ENCODE assay signal across 8 cellular contexts in genomic region chr9:128438343-128439109, GRCh38. TPM values are rescaled to one million over a fixed set of nuclear protein-coding genes. Genes with fewer than 3 reads are reported as not detected.
DNase-seq lines count a peak whose midpoint lies in the region; ATAC-seq lines count a peak whose summit lies in the region.

No MANE protein-coding gene starts in this region.

- peak overlapping the region; percentile 1 for H3K27ac ChIP-seq in layer of hippocampus (ENCODE audit: low read depth, low read length)

- peak; percentile 58 for DNase-seq in DMS79 treated with DMSO at 0.1 percent for 48 hours (lab: John Stamatoyannopoulos, UW)
- peak; percentile 76 for DNase-seq in NCI-H460 (ENCODE audit: extremely low read depth, low read depth)
- peak; percentile 71 for DNase-seq in activated CD4-positive, alpha-beta T cell treated with anti-CD3 and anti-CD28 coated beads for 1 hour
- peak; percentile 89 for DNase-seq in cerebellar cortex (ENCODE audit: low spot score)
- DNase-seq in stimulated activated CD4-positive, alpha-beta T cell treated with anti-CD3 and anti-CD28 coated beads, Interleukin-4, amount 100 ng/mL, for 24 hours = peak; percentile 86

- no peaks in the 10 kb centered on the region for H3K27me3 ChIP-seq in layer of hippocampus (ENCODE audit: control insufficient read depth, insufficient read depth, low read length)

- ATAC-seq in HG02885 (IDR thresholded peaks at IDR 0.05; ENCODE audit: poor library complexity, unreplicated experiment) (peak; percentile 61), GM18867 (IDR thresholded peaks at IDR 0.05; ENCODE audit: unreplicated experiment) (no peak)

RNA-seq across cellular contexts. Expression of gene ODF2, which starts 17.3 kb away (rescaled TPM):
- total RNA-seq in NCI-H460 (2014; rRNA removed; shearing (Covaris generic)) = 39.4 and 47.2 TPM in 2 replicates
- 96.1 and 116 TPM in 2 replicates for polyA plus RNA-seq in NCI-H460 (2014; cell fraction: nucleus; rRNA removed)

RNA-seq across cellular contexts. Expression of gene CERCAM, which starts 17.9 kb away (rescaled TPM):
- 13.6 and 13.9 TPM in 2 replicates for total RNA-seq in NCI-H460 (2014; rRNA removed; shearing (Covaris generic))
- 27.8 and 29.5 TPM in 2 replicates for polyA plus RNA-seq in NCI-H460 (2014; cell fraction: nucleus; rRNA removed)
